1 cellular context compared by ENCODE assay signal in genomic region chr13:21077360-21078353, GRCh38.
TF ChIP-seq lines count a peak whose summit lies in the region.

No MANE protein-coding gene starts in this region.

TF ChIP-seq in HepG2, 621 proteins besides CTCF, POLR2A, EP300 and RAD21:
- no peak for TF ChIP-seq SRSF1 (optimal IDR thresholded peaks at IDR 0.05; ENCODE audit: low read depth, low read length)
- no peak for TF ChIP-seq ATF4 (CRISPR knock-in tag; IDR thresholded peaks at IDR 0.05)
- TF ChIP-seq ATF2 (CRISPR knock-in tag; IDR thresholded peaks at IDR 0.05) = no peak
- TF ChIP-seq PAF1 (CRISPR knock-in tag; IDR thresholded peaks at IDR 0.05) = no peak
- TF ChIP-seq TCF7L2 (IDR thresholded peaks at IDR 0.05; ENCODE audit: low read depth, low read length) = no peak
- TF ChIP-seq ZBTB43 (CRISPR knock-in tag; conservative IDR thresholded peaks at IDR 0.05) = no peak
- TF ChIP-seq SIN3B (IDR thresholded peaks at IDR 0.05; ENCODE audit: low read length) = no peak
- no peak for TF ChIP-seq ZNF296 (CRISPR knock-in tag; conservative IDR thresholded peaks at IDR 0.05)
- no peak for TF ChIP-seq ZNF256 (CRISPR knock-in tag; conservative IDR thresholded peaks at IDR 0.05)
- no peak for TF ChIP-seq THAP9 (CRISPR knock-in tag; IDR thresholded peaks at IDR 0.05; ENCODE audit: borderline replicate concordance)
